Comparison of ENCODE assay signal across 8 cellular contexts in the genomic region with DNA sequence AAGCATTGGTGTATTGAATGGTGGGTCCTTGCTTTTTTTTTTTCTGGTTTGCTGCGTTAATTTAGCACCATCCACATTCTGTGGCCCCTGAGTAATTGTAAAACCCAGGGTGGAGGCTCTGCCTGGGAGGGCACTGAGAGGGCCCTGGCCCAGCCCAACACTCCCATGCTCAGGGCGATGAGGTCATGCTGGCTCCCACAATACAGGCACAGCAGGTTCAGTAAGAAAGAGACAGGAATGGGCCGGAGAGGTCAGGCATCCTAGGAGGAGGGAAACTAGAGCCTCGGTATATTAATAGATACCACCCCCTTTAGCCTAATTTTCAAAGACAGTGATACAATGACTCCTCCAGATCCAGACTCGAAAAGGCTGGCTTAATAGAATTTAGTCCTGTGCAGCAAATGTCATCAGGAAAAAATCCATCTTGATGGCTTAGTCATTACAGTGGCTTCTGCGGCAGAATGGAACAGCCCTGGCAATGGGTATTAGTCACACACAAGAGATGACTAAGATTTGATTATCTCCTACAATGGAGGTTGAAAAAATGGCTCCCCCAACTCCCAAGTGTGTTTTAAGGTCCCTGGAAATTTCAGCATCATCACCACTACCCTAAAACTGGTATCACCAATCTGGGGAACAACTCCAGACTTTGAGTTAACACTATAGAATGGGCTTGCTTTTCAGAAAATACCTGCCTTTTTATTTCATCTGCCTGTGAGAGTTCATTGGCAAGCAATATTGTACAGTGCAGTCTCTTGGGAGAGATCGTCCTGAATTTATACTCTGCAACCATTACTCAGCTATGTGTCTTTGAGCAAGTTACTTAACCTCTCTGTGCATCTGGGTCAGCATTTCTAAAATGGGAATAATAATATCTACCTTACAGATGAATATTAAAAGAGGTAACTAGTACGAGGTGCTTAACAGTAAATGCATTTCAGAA. TPM values are rescaled to one million over a fixed set of nuclear protein-coding genes. Genes with fewer than 3 reads are reported as not detected.
DNase-seq lines count a peak whose midpoint lies in the region; ATAC-seq, FAIRE-seq and TF ChIP-seq lines count a peak whose summit lies in the region.
"Had no signal": no experiment of that assay in that cellular context is flagged by ENCODE, and none has a peak within 500 bp of the region (broad histone marks: within the 10 kb centered on the region; RNA-seq: fewer than 3 reads in every experiment).

No MANE protein-coding gene starts in this region.

- H3K27me3 ChIP-seq in stomach = no peaks in the 10 kb centered on the region

- H3K4me3 ChIP-seq in astrocyte of the cerebellum (ENCODE audit: low read depth, low read length) = no peak overlapping the region
- H3K4me3 ChIP-seq in kidney (ENCODE audit: low read length in 2 of 2) = no peak overlapping the region
- H3K4me3 ChIP-seq in stomach = no peak overlapping the region

- TF ChIP-seq EP300 in stomach (IDR thresholded peaks at IDR 0.05) = no peak

- DNase-seq in NCI-H146 treated with DMSO at 0.1 percent for 48 hours (lab: John Stamatoyannopoulos, UW; ENCODE audit: unreplicated experiment) (peak; percentile 81), astrocyte of the cerebellum (ENCODE audit: low read depth) (peak; percentile 78), kidney (peak; percentile 80), stomach (peak; percentile 49)
- DNase-seq: naive B cell had no signal

- H3K36me3 ChIP-seq in kidney (ENCODE audit: control insufficient read depth in 1 of 2, insufficient read depth in 2 of 2, low read length in 2 of 2) (no peaks in the 10 kb centered on the region), stomach (no peaks in the 10 kb centered on the region)

- H3K27ac ChIP-seq in kidney (ENCODE audit: low read depth in 2 of 2, low read length in 2 of 2) (no peak overlapping the region), stomach (peak overlapping the region; percentile 26 to 80 (median 66))

- TF ChIP-seq CTCF in astrocyte of the cerebellum (IDR thresholded peaks at IDR 0.05; ENCODE audit: low read depth, low read length, missing control alignments) = no peak
- no peak for TF ChIP-seq CTCF in kidney (IDR thresholded peaks at IDR 0.05; ENCODE audit: borderline replicate concordance, extremely low read depth, insufficient read depth)
- TF ChIP-seq CTCF in stomach (IDR thresholded peaks at IDR 0.05) = no peak

- ATAC-seq in GM18868 (IDR thresholded peaks at IDR 0.05; ENCODE audit: unreplicated experiment) = peak; percentile 86
- ATAC-seq in HG02970 (IDR thresholded peaks at IDR 0.05; ENCODE audit: low FRiP score, unreplicated experiment) = no peak
- ATAC-seq in GM21390 (IDR thresholded peaks at IDR 0.05; ENCODE audit: unreplicated experiment) = no peak

- no peak for FAIRE-seq in kidney (lab: Jason Lieb, UNC)

- in situ Hi-C loops in astrocyte of the cerebellum (cut with HindIII; ENCODE audit: low sequenced_read_pairs) = no loop called here

- no peak overlapping the region for H3K9ac ChIP-seq in kidney (ENCODE audit: low read length in 2 of 2)

- intact Hi-C loops in kidney (cut with DNase I) = no loop called here
- intact Hi-C loops in stomach (cut with DNase I; ENCODE audit: low total_unique reads) = no loop called here

- WGBS in stomach, 5 donors = 44 to 58% (median 47%) methylated on average over 8 of the region's 8 CpGs

- no peak for TF ChIP-seq POLR2A in stomach (IDR thresholded peaks at IDR 0.05)

- no peaks in the 10 kb centered on the region for H3K9me3 ChIP-seq in kidney (ENCODE audit: control insufficient read depth in 1 of 2, low read length in 2 of 2)
- H3K9me3 ChIP-seq in stomach = no peaks in the 10 kb centered on the region

- H3K4me1 ChIP-seq in kidney (ENCODE audit: control insufficient read depth in 1 of 2, insufficient read depth in 1 of 2, low read depth in 1 of 2, low read length in 2 of 2) = no peaks in the 10 kb centered on the region
- H3K4me1 ChIP-seq in stomach = peaks cover 0 to 18% (median 12%) of the 10 kb centered on the region in 4 donors

RNA-seq across cellular contexts. Expression of a gene that starts 43.9 kb away (rescaled TPM):
- total RNA-seq in kidney (30.3 TPM), stomach (10 to 100 TPM in 4 of 5 donors, 1 to 10 TPM in 1; 1.7 to 95.6 (median 37.3) TPM)
- polyA plus RNA-seq in kidney (ENCODE audit: insufficient read depth, low read depth, low replicate concordance) (4.6 TPM), stomach (1 to 10 TPM; 4.9 to 8.6 (median 5.5) TPM)

Comparison
In these comparisons a context has a peak if more than half of its experiments do, and no peak if none do; other contexts are left out.
1. H3K27ac ChIP-seq: peak in stomach (5 of 5); none in kidney (0 of 2).
2. Peak in every context shown above with its lines, with median percentiles within 50 percentile points of each other: DNase-seq.